Comparison of ENCODE assay signal across 29 cellular contexts in genomic region chr1:47923513-47923912, GRCh38.
"Had no signal": no experiment of that assay in that cellular context is flagged by ENCODE, and none has a peak within 500 bp of the region (broad histone marks: within the 10 kb centered on the region; RNA-seq: fewer than 3 reads in every experiment).

No MANE protein-coding gene starts in this region.

- H3K4me1 ChIP-seq: colonic mucosa, foreskin keratinocyte, gastrocnemius medialis, gastroesophageal sphincter had no signal

- H3K36me3 ChIP-seq: colonic mucosa, esophagus muscularis mucosa, esophagus squamous epithelium, gastrocnemius medialis, gastroesophageal sphincter, heart left ventricle, heart right ventricle had no signal

- H3K4me3 Mint-ChIP-seq: dendritic cell treated with granulocyte-macrophage colony-stimulating factor and Interleukin-4, amounts not matched to agents 40 ng/mL and 50 ng/mL, for 4 days; effector memory CD8-positive, alpha-beta T cell; endodermal cell had no signal

- H3K9me3 ChIP-seq: colonic mucosa, esophagus muscularis mucosa, esophagus squamous epithelium, gastrocnemius medialis, gastroesophageal sphincter, heart left ventricle, heart right ventricle had no signal

- H3K27me3 ChIP-seq: colonic mucosa, esophagus muscularis mucosa, foreskin keratinocyte, gastroesophageal sphincter, heart left ventricle had no signal

- FAIRE-seq: colon, endometrium, endothelial cell of umbilical vein, frontal cortex had no signal

- ATAC-seq: effector memory CD8-positive, alpha-beta T cell; esophagus mucosa; foreskin keratinocyte; gastroesophageal sphincter; heart left ventricle; heart right ventricle had no signal

- H3K27ac Mint-ChIP-seq: dendritic cell treated with granulocyte-macrophage colony-stimulating factor and Interleukin-4, amounts not matched to agents 40 ng/mL and 50 ng/mL, for 4 days; effector memory CD8-positive, alpha-beta T cell; endodermal cell had no signal

- H3K27ac ChIP-seq: colonic mucosa, coronary artery, dorsolateral prefrontal cortex, epithelial cell of prostate, esophagus muscularis mucosa, esophagus squamous epithelium, foreskin keratinocyte, gastrocnemius medialis, gastroesophageal sphincter, heart left ventricle, heart right ventricle had no signal

- H3K4me3 ChIP-seq: colonic mucosa, coronary artery, dorsolateral prefrontal cortex, esophagus muscularis mucosa, esophagus squamous epithelium, gastrocnemius medialis, gastroesophageal sphincter, heart left ventricle, heart right ventricle had no signal

- H3K9me3 Mint-ChIP-seq: dendritic cell treated with granulocyte-macrophage colony-stimulating factor and Interleukin-4, amounts not matched to agents 40 ng/mL and 50 ng/mL, for 4 days; effector memory CD8-positive, alpha-beta T cell; endodermal cell had no signal

- DNase-seq: colonic mucosa; cortex of kidney; dermis blood vessel endothelial cell; dorsolateral prefrontal cortex; effector CD4-positive, alpha-beta T cell; effector CD8-positive, alpha-beta T cell; effector memory CD4-positive, alpha-beta T cell; effector memory CD8-positive, alpha-beta T cell; endodermal cell; erythroblast; esophagus squamous epithelium; foreskin fibroblast; foreskin melanocyte; gastrocnemius medialis; glutamatergic neuron; head of caudate nucleus; heart left ventricle; heart right ventricle had no signal
